Comparison of ENCODE assay signal across 8 cellular contexts in the genomic region with DNA sequence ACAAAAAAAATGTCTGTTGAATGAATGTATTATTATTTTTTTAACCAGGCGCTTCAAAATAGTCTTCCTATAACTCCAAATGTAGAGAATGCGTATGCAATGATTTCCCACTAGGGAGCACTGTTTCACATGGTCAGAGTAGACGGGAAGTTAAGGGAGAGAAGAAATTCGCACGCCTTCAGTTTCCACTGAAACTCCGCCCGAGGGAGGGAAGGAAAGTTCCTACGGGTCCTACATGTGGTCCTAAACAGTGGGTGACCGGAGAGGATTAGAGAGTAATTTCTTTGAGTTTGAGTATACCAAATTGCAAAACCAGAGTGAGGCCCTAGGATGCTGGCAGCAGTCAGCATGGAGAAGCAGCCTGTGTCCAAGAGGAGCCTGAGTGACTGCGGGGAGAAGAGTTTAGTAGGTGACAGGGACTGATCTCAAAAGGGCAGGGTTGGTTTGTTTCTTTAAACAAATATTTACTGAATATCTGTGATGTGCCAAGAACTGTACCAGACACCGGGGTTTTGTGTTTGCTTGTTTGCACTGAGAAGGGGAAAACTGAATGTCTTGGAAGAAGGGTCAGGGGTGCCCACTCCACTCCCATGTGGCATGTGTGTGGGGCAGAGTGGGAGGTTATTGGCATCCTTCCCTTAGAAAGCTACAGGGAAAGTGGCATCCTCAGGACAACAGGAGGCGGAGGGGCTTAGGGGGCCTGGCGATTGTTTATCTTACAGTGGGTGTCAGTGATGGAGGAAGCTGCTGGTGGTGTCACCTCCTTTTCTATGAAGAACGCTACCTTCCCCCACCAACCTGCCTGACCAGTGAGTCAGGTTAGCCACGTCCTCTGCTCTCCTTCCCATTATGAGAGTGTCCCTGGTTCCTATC. TPM values are rescaled to one million over a fixed set of nuclear protein-coding genes. Genes with fewer than 3 reads are reported as not detected.
A peak's percentile ranks its signal among the peaks of the same experiment; 100 is the strongest.
DNase-seq lines count a peak whose midpoint lies in the region; ATAC-seq, FAIRE-seq and TF ChIP-seq lines count a peak whose summit lies in the region.

No MANE protein-coding gene starts in this region.

- H3K27me3 ChIP-seq in Panc1 (ENCODE audit: control insufficient read depth, insufficient read depth, low read length) (no peaks in the 10 kb centered on the region), bronchial epithelial cell (ENCODE audit: control insufficient read depth, insufficient read depth, low read length) (no peaks in the 10 kb centered on the region), upper lobe of right lung (no peaks in the 10 kb centered on the region)

- intact Hi-C loops in Panc1 (cut with micrococcal nuclease; ENCODE audit: unreplicated experiment) (no loop called here), left colon (cut with DNase I, micrococcal nuclease) (no loop called here), upper lobe of right lung (cut with DNase I) (no loop called here)

- DNase-seq in AG09309 (ENCODE audit: low read depth): no peak
- no peak for DNase-seq in Panc1 (ENCODE audit: low read depth, low spot score)
- DNase-seq in bronchial epithelial cell (ENCODE audit: low read depth): peak; percentile 76
- DNase-seq in left colon: peak in 1 of 2 donors; percentile 26
- DNase-seq in upper lobe of right lung: no peak
- no peak for DNase-seq in COLO668 (lab: John Stamatoyannopoulos, UW; ENCODE audit: unreplicated experiment)

- POLR2A ChIA-PET in Panc1 (lab: Charles Lee): no interaction called here

- BruUV-seq in Panc1 (replicated peaks; lab: Mats Ljungman, UMichigan): no TSS peak

- H3K9me3 ChIP-seq in Panc1 (ENCODE audit: control insufficient read depth, insufficient read depth, low read depth, low read length) (no peaks in the 10 kb centered on the region), upper lobe of right lung (no peaks in the 10 kb centered on the region)

- no peak overlapping the region for H3K27ac ChIP-seq in Panc1 (ENCODE audit: low read length)
- no peak overlapping the region for H3K27ac ChIP-seq in upper lobe of right lung

- TF ChIP-seq CTCF in AG09309 (IDR thresholded peaks at IDR 0.05; ENCODE audit: control insufficient read depth, insufficient read depth, low read depth, low read length, missing control alignments): peak; percentile 61
- peak; percentile 41; the same call in 1 of the 2 replicates for TF ChIP-seq CTCF in GM12874 (IDR thresholded peaks at IDR 0.05; ENCODE audit: insufficient read depth, low read depth, low read length)
- TF ChIP-seq CTCF in Panc1 (IDR thresholded peaks at IDR 0.05): peak; percentile 87
- peak; percentile 46 for TF ChIP-seq CTCF in bronchial epithelial cell (IDR thresholded peaks at IDR 0.05; ENCODE audit: insufficient read depth, low read length, severe bottlenecking)
- peak; percentile 74 for TF ChIP-seq CTCF in upper lobe of right lung (IDR thresholded peaks at IDR 0.05)

- no peak for FAIRE-seq in bronchial epithelial cell (lab: Jason Lieb, UNC)

- H3K4me3 ChIP-seq in AG09309 (ENCODE audit: control insufficient read depth, low read depth, low read length): no peak overlapping the region
- H3K4me3 ChIP-seq in Panc1 (ENCODE audit: low read depth in 2 of 2, low read length in 2 of 2): peak overlapping the region in 1 of 2 experiments; percentile 37; a peak in 1 of 4 replicates
- H3K4me3 ChIP-seq in bronchial epithelial cell (ENCODE audit: low read depth, low read length): no peak overlapping the region
- peak overlapping the region; percentile 11 for H3K4me3 ChIP-seq in upper lobe of right lung

- in situ Hi-C loops in Panc1 (cut with HindIII; ENCODE audit: low pct_unique_long_range_greater_than_20kb, low sequenced_read_pairs): no loop called here

- no peaks in the 10 kb centered on the region for H3K36me3 ChIP-seq in Panc1 (ENCODE audit: control insufficient read depth, insufficient read depth, low read length)
- no peaks in the 10 kb centered on the region for H3K36me3 ChIP-seq in bronchial epithelial cell (ENCODE audit: control insufficient read depth, insufficient read depth, low read length)
- no peaks in the 10 kb centered on the region for H3K36me3 ChIP-seq in upper lobe of right lung

- CTCF ChIA-PET in Panc1 (lab: Charles Lee): no interaction called here

- ATAC-seq in Panc1 (peak; percentile 82), left colon (peak; percentile 90), upper lobe of right lung (peak; percentile 93), GM19463 (IDR thresholded peaks at IDR 0.05; ENCODE audit: unreplicated experiment) (no peak)

- H3K4me1 ChIP-seq in Panc1 (ENCODE audit: control insufficient read depth, insufficient read depth, low read length) (peaks cover 3% of the 10 kb centered on the region; the same call in 1 of the 2 replicates), upper lobe of right lung (no peaks in the 10 kb centered on the region)

RNA-seq across cellular contexts. Expression of gene RNU5D-1, which starts 22.8 kb away (rescaled TPM):
- total RNA-seq in Panc1 (2021; ENCODE audit: unreplicated experiment): not detected
- not detected for polyA plus RNA-seq in Panc1 (2012; ENCODE audit: insufficient read length)
- not detected in 2 replicates for total RNA-seq in bronchial epithelial cell
- not detected for total RNA-seq in left colon
- total RNA-seq in upper lobe of right lung: not detected

RNA-seq across cellular contexts. Expression of gene KIF2C, which starts 31.4 kb away (rescaled TPM):
- total RNA-seq in Panc1 (2021; ENCODE audit: unreplicated experiment) (69.4 TPM), bronchial epithelial cell (0.79 and 1.2 TPM in 2 replicates), left colon (1 to 10 TPM; 2.6 to 9.1 TPM), upper lobe of right lung (0.93 TPM)
- 24.7 TPM for polyA plus RNA-seq in Panc1 (2012; ENCODE audit: insufficient read length)

RNA-seq across cellular contexts. Expression of gene ARMH1, which starts 33.7 kb away (rescaled TPM):
- 2.8 TPM for total RNA-seq in Panc1 (2021; ENCODE audit: unreplicated experiment)
- polyA plus RNA-seq in Panc1 (2012; ENCODE audit: insufficient read length): 4.5 TPM
- 0.38 TPM in 1 of 2 replicates, not detected in the other for total RNA-seq in bronchial epithelial cell
- 1 to 10 TPM; 1.1 to 2.3 TPM for total RNA-seq in left colon
- total RNA-seq in upper lobe of right lung: 5.9 TPM

RNA-seq across cellular contexts. Expression of gene TMEM53, which starts 33.9 kb away (rescaled TPM):
- 22.9 TPM for total RNA-seq in Panc1 (2021; ENCODE audit: unreplicated experiment)
- 47.9 TPM for polyA plus RNA-seq in Panc1 (2012; ENCODE audit: insufficient read length)
- total RNA-seq in bronchial epithelial cell: 6.1 and 8.3 TPM in 2 replicates
- 10 to 100 TPM; 31.3 to 35.7 TPM for total RNA-seq in left colon
- 13.9 TPM for total RNA-seq in upper lobe of right lung
